Comparison of ENCODE assay signal across 2 cellular contexts in the genomic region with DNA sequence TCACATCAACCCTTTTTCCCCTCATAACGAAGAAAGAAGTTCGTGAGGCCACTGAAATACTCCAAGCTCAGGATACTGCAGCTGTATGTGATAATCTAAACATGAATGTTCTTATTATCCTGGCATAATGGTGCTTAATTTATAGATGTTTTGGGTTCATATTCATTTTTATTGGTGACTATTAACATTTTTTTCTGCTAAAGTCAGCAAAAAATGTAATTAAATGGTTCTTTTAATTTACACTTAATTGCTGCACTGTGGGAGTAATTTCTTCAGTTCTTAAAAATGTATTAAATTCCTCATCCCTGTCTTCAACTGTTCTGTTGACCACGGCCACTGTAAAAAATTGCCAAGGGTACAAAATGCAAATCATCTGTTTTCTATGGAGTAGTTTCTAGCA.
TF ChIP-seq lines count a peak whose summit lies in the region.

No MANE protein-coding gene starts in this region.

TF ChIP-seq in IMR-90, 13 proteins besides CTCF, POLR2A, EP300 and RAD21 (continued from another document):
- no peak for TF ChIP-seq RFX5 (IDR thresholded peaks at IDR 0.05; ENCODE audit: low read depth, low read length)

TF ChIP-seq in SK-N-SH treated with all-trans-retinoic acid at 6 μM for 48 hours, 23 proteins besides CTCF, POLR2A, EP300 and RAD21 (continued from another document):
- TF ChIP-seq PATZ1 (CRISPR knock-in tag; IDR thresholded peaks at IDR 0.05; ENCODE audit: borderline replicate concordance), result no peak
- TF ChIP-seq GLIS3 (CRISPR knock-in tag; IDR thresholded peaks at IDR 0.05), result no peak
- TF ChIP-seq ARNTL (CRISPR knock-in tag; IDR thresholded peaks at IDR 0.05; ENCODE audit: borderline replicate concordance, low read depth), result no peak
- no peak for TF ChIP-seq CSDC2 (CRISPR knock-in tag; IDR thresholded peaks at IDR 0.05)
- TF ChIP-seq ZFP30 (CRISPR knock-in tag; IDR thresholded peaks at IDR 0.05), result no peak
